Comparison of ENCODE assay signal across 8 cellular contexts in genomic region chr11:128904872-128905344, GRCh38. TPM values are rescaled to one million over a fixed set of nuclear protein-coding genes. Genes with fewer than 3 reads are reported as not detected.
DNase-seq lines count a peak whose midpoint lies in the region; FAIRE-seq and TF ChIP-seq lines count a peak whose summit lies in the region.

No MANE protein-coding gene starts in this region.

- H3K4me3 ChIP-seq in mucosa of rectum (ENCODE audit: low read length in 2 of 2) = peak overlapping the region; percentile 61 to 64

- no peaks in the 10 kb centered on the region for H3K9me3 Mint-ChIP-seq in chondrocyte (ENCODE audit: low read depth)

- peaks cover 54% of the 10 kb centered on the region for H3K4me1 Mint-ChIP-seq in chondrocyte (ENCODE audit: low read depth)

- no peaks in the 10 kb centered on the region for H3K36me3 ChIP-seq in mucosa of rectum (ENCODE audit: control insufficient read depth in 2 of 2, insufficient read depth in 2 of 2, low read length in 2 of 2)

- H3K27me3 Mint-ChIP-seq in chondrocyte (ENCODE audit: low read depth) = peaks cover 3% of the 10 kb centered on the region

- DNase-seq in GM10266 (ENCODE audit: extremely low spot score) = peak; percentile 61
- peak; percentile 30 for DNase-seq in H54 (ENCODE audit: insufficient read length, low spot score)
- DNase-seq in NCI-H345 (lab: John Stamatoyannopoulos, UW) = peak; percentile 76
- DNase-seq in chondrocyte (ENCODE audit: low spot score) = no peak
- no peak for DNase-seq in HUDEP-2 (lab: John Stamatoyannopoulos, UW; ENCODE audit: unreplicated experiment in 76 of 76)
- no peak for DNase-seq in HuH-7 (ENCODE audit: low spot score)
- DNase-seq in GF-D8 (lab: John Stamatoyannopoulos, UW) = no peak

- TF ChIP-seq CTCF in GM10266 (IDR thresholded peaks at IDR 0.05; ENCODE audit: control insufficient read depth, insufficient read depth, low read depth, missing control alignments) = no peak
- TF ChIP-seq CTCF in chondrocyte (IDR thresholded peaks at IDR 0.05) = no peak

- H3K4me3 Mint-ChIP-seq in chondrocyte (ENCODE audit: unreplicated experiment) = peak overlapping the region; percentile 68

- no peak for FAIRE-seq in H54 (lab: Jason Lieb, UNC)

- H3K9me3 ChIP-seq in mucosa of rectum (ENCODE audit: control insufficient read depth in 2 of 2, low read length in 2 of 2) = no peaks in the 10 kb centered on the region

- no peak overlapping the region for H3K27ac Mint-ChIP-seq in chondrocyte (ENCODE audit: unreplicated experiment)

- no peaks in the 10 kb centered on the region for H3K27me3 ChIP-seq in mucosa of rectum (ENCODE audit: control insufficient read depth in 2 of 2, insufficient read depth in 2 of 2, low read length in 2 of 2)

- peak overlapping the region in 1 of 2 donors; percentile 26 for H3K27ac ChIP-seq in mucosa of rectum (ENCODE audit: low read depth in 2 of 2, low read length in 2 of 2)

- no peaks in the 10 kb centered on the region for H3K36me3 Mint-ChIP-seq in chondrocyte (ENCODE audit: low read depth)

- peak overlapping the region in 1 of 2 donors; percentile 28 for H3K9ac ChIP-seq in mucosa of rectum (ENCODE audit: low read depth in 1 of 2, low read length in 2 of 2)

- H3K4me1 ChIP-seq in mucosa of rectum (ENCODE audit: control insufficient read depth in 2 of 2, insufficient read depth in 2 of 2, low read length in 2 of 2) = peaks cover 6 to 7% of the 10 kb centered on the region in 2 donors

- no peak for TF ChIP-seq POLR2A in H54 (IDR thresholded peaks at IDR 0.05; ENCODE audit: low read depth, low read length)

RNA-seq across cellular contexts. Expression of gene KCNJ5, which starts 13.8 kb away (rescaled TPM):
- total RNA-seq in chondrocyte = 0.15 to 0.18 TPM in 2 of 3 replicates, not detected in the other

RNA-seq across cellular contexts. Expression of gene TP53AIP1, which starts 37.8 kb away (rescaled TPM):
- 0.17 TPM in 1 of 3 replicates, not detected in the others for total RNA-seq in chondrocyte

RNA-seq across cellular contexts. Expression of gene KCNJ1, which starts 37.8 kb away (rescaled TPM):
- not detected in 3 replicates for total RNA-seq in chondrocyte

Comparison
In these comparisons a context has a peak if more than half of its experiments do, and no peak if none do; other contexts are left out.
1. DNase-seq: peak in GM10266 (single experiment), H54 (single experiment) and NCI-H345 (single experiment); none in chondrocyte (single experiment), HUDEP-2 (0 of 76), HuH-7 (single experiment) and GF-D8 (single experiment).